In genomic region chr11:16613401-16614381, GRCh38 we compare ENCODE assay signal across 8 cellular contexts.
A peak's percentile ranks its signal among the peaks of the same experiment; 100 is the strongest.
DNase-seq lines count a peak whose midpoint lies in the region; ATAC-seq, FAIRE-seq and TF ChIP-seq lines count a peak whose summit lies in the region.

No MANE protein-coding gene starts in this region.

- H3K4me3 ChIP-seq in iPS-18c (ENCODE audit: insufficient read depth, low read depth, low read length) (peak overlapping the region; percentile 52), gastrocnemius medialis (peak overlapping the region; percentile 60 to 66 (median 64))

- H3K27ac Mint-ChIP-seq in T-helper 1 cell treated with Interleukin-12 subunit alpha and Interleukin-12 subunit beta and Interleukin-4 antibody, amounts not matched to agents 30 μg/mL and 1 μg/mL, for 36 hours, result no peak overlapping the region

- in situ Hi-C loops in T47D (cut with HindIII; ENCODE audit: low pct_unique_long_range_greater_than_20kb, low sequenced_read_pairs) (no loop called here), gastrocnemius medialis (cut with MboI; ENCODE audit: low sequenced_read_pairs in 4 of 4) (loop anchor here (10.0 to 25.0 kb wide), 8 partner anchors 426 to 976 kb away; no protein-coding TSS in a partner anchor)

- H3K9me3 ChIP-seq in iPS-18c (ENCODE audit: control insufficient read depth, insufficient read depth, low read length) (no peaks in the 10 kb centered on the region), gastrocnemius medialis (no peaks in the 10 kb centered on the region)

- peaks cover 0 to 6% of the 10 kb centered on the region in 2 donors for H3K4me1 ChIP-seq in gastrocnemius medialis

- DNase-seq in 8988T (peak; percentile 65), GM18507 (ENCODE audit: extremely low spot score, insufficient read length, low read depth) (peak; percentile 60), NCI-H146 (lab: John Stamatoyannopoulos, UW) (peak; percentile 83), T47D (ENCODE audit: low read depth in 1 of 2, low spot score in 1 of 2) (peak; percentile 76 to 81), gastrocnemius medialis (peak; percentile 77 to 84)

- no peaks in the 10 kb centered on the region for H3K36me3 ChIP-seq in gastrocnemius medialis

- TF ChIP-seq CTCF in gastrocnemius medialis (IDR thresholded peaks at IDR 0.05 in 4 of 5, conservative IDR thresholded peaks at IDR 0.05 in 1 of 5), result peak; percentile 88 to 95 (median 94)

- intact Hi-C loops in gastrocnemius medialis (cut with DNase I; ENCODE audit: low total_unique reads), result loop anchor here (1.0 to 10.0 kb wide), 5 partner anchors 672 to 961 kb away; no protein-coding TSS in a partner anchor

- H3K27me3 Mint-ChIP-seq in T-helper 1 cell treated with Interleukin-12 subunit alpha and Interleukin-12 subunit beta and Interleukin-4 antibody, amounts not matched to agents 30 μg/mL and 1 μg/mL, for 36 hours (ENCODE audit: low read depth), result peaks cover 58% of the 10 kb centered on the region

- peak overlapping the region; percentile 74 to 79 (median 77) for H3K27ac ChIP-seq in gastrocnemius medialis

- peaks cover 0 to 10% (median 4%) of the 10 kb centered on the region in 3 donors for H3K27me3 ChIP-seq in gastrocnemius medialis

- TF ChIP-seq POLR2A in gastrocnemius medialis (IDR thresholded peaks at IDR 0.05), result peak in 1 of 2 donors; percentile 52

- H3K9me3 Mint-ChIP-seq in T-helper 1 cell treated with Interleukin-12 subunit alpha and Interleukin-12 subunit beta and Interleukin-4 antibody, amounts not matched to agents 30 μg/mL and 1 μg/mL, for 36 hours, result no peaks in the 10 kb centered on the region

- ATAC-seq in HG02970 (IDR thresholded peaks at IDR 0.05; ENCODE audit: low FRiP score, unreplicated experiment), result peak; percentile 96
- ATAC-seq in gastrocnemius medialis, result peak; percentile 97 to 98

- FAIRE-seq in GM18507 (lab: Jason Lieb, UNC), result peak; percentile 85

- H3K4me3 Mint-ChIP-seq in T-helper 1 cell treated with Interleukin-12 subunit alpha and Interleukin-12 subunit beta and Interleukin-4 antibody, amounts not matched to agents 30 μg/mL and 1 μg/mL, for 36 hours, result peak overlapping the region; percentile 67

- H3K4me1 Mint-ChIP-seq in T-helper 1 cell treated with Interleukin-12 subunit alpha and Interleukin-12 subunit beta and Interleukin-4 antibody, amounts not matched to agents 30 μg/mL and 1 μg/mL, for 36 hours (ENCODE audit: low read depth), result peaks cover 21% of the 10 kb centered on the region

- H3K36me3 Mint-ChIP-seq in T-helper 1 cell treated with Interleukin-12 subunit alpha and Interleukin-12 subunit beta and Interleukin-4 antibody, amounts not matched to agents 30 μg/mL and 1 μg/mL, for 36 hours (ENCODE audit: low read depth), result peaks cover 2% of the 10 kb centered on the region

Comparison
In these comparisons a context has a peak if more than half of its experiments do, and no peak if none do; other contexts are left out.
1. Peak in every context shown above with its lines: DNase-seq, ATAC-seq, H3K4me3 ChIP-seq and H3K27ac ChIP-seq.